In the genomic region with DNA sequence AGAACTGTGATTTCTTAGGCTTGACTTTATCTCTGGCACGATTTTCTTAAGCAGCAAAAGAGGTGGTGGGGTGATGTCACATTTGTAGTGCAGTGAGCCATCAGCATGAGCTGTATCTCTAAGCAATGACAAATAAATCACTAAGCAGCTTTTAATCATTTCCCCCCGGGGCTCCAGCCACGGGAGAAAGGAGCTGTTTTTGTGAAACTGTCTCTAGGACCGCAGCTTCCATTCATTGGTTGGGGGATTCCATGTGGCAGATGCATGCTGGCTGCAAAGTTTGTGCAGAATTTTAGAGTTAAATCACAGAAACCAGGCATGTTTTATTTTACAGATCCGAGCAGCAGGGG, we compare ENCODE assay signal across 8 cellular contexts. TPM values are rescaled to one million over a fixed set of nuclear protein-coding genes. Genes with fewer than 3 reads are reported as not detected.
DNase-seq lines count a peak whose midpoint lies in the region; ATAC-seq and TF ChIP-seq lines count a peak whose summit lies in the region.

No MANE protein-coding gene starts in this region.

- no peaks in the 10 kb centered on the region for H4K20me1 ChIP-seq in neural progenitor cell (ENCODE audit: low read depth)

- H3K4me1 ChIP-seq in HEK293 (ENCODE audit: control insufficient read depth, insufficient read depth, low read length) (peaks cover 17% of the 10 kb centered on the region), endodermal cell (ENCODE audit: control insufficient read depth, insufficient read depth, low read length) (peaks cover 15% of the 10 kb centered on the region), neural progenitor cell (peaks cover 55% of the 10 kb centered on the region)

- H3K9ac ChIP-seq in endodermal cell (ENCODE audit: extremely low read depth, low read length, poor library complexity, severe bottlenecking): peak overlapping the region; percentile 81
- H3K9ac ChIP-seq in neural progenitor cell: peak overlapping the region; percentile 7

- H3K4me1 Mint-ChIP-seq in endodermal cell: peaks cover 52% of the 10 kb centered on the region
- peaks cover 64% of the 10 kb centered on the region for H3K4me1 Mint-ChIP-seq in neural progenitor cell
- no peaks in the 10 kb centered on the region for H3K4me1 Mint-ChIP-seq in effector memory CD8-positive, alpha-beta T cell (ENCODE audit: low read depth in 2 of 2)

- POLR2A ChIA-PET in HEK293 (lab: Yijun Ruan, JAX): interaction anchor here (0.7 kb wide), 2 partner anchors 50 to 256 kb away, joined by 4 to 5 read pairs; no protein-coding TSS in a partner anchor

- WGBS in endodermal cell (ENCODE audit: insufficient coverage in 1 of 2, insufficient read length in 1 of 2), 2 experiments: 0 to 5% methylated on average over 3 to 5 of the region's 5 CpGs

- no peak for ATAC-seq in effector memory CD8-positive, alpha-beta T cell (replicated peaks)

- H3F3A ChIP-seq in neural progenitor cell (ENCODE audit: low read depth): peaks cover 44% of the 10 kb centered on the region

- H3K9me3 ChIP-seq in HEK293 (ENCODE audit: control insufficient read depth, insufficient read depth, low read depth, low read length) (no peaks in the 10 kb centered on the region), endodermal cell (ENCODE audit: control insufficient read depth, low read length) (no peaks in the 10 kb centered on the region), neural progenitor cell (ENCODE audit: low read depth) (no peaks in the 10 kb centered on the region)

- H3K27me3 Mint-ChIP-seq in endodermal cell (ENCODE audit: insufficient read depth): no peaks in the 10 kb centered on the region
- H3K27me3 Mint-ChIP-seq in neural progenitor cell (ENCODE audit: insufficient read depth, low read depth): peaks cover 9% of the 10 kb centered on the region
- peaks cover 29 to 48% of the 10 kb centered on the region in 2 donors for H3K27me3 Mint-ChIP-seq in effector memory CD8-positive, alpha-beta T cell

- H3K36me3 ChIP-seq in HEK293 (ENCODE audit: control insufficient read depth in 2 of 2, insufficient read depth in 1 of 2, low read length in 2 of 2) (no peaks in the 10 kb centered on the region), endodermal cell (ENCODE audit: control insufficient read depth, insufficient read depth, low read length) (no peaks in the 10 kb centered on the region), neural progenitor cell (no peaks in the 10 kb centered on the region)

- H3K36me3 Mint-ChIP-seq in endodermal cell (ENCODE audit: low read depth) (peaks cover 5% of the 10 kb centered on the region), neural progenitor cell (peaks cover 3% of the 10 kb centered on the region)
- no peaks in the 10 kb centered on the region for H3K36me3 Mint-ChIP-seq in effector memory CD8-positive, alpha-beta T cell (ENCODE audit: insufficient read depth)

- H3K27me3 ChIP-seq in endodermal cell (ENCODE audit: control insufficient read depth, insufficient read depth, low read length, poor library complexity, severe bottlenecking) (no peaks in the 10 kb centered on the region), neural progenitor cell (no peaks in the 10 kb centered on the region)

- DNase-seq in GM13976 (ENCODE audit: low spot score) (peak; percentile 50), RPMI7951 (ENCODE audit: low read depth) (peak; percentile 71), endodermal cell (peak; percentile 51), neural progenitor cell (ENCODE audit: low spot score) (peak; percentile 46), NCI-H2107 (lab: John Stamatoyannopoulos, UW) (no peak), SIG-M5 treated with dmso at 0.1 percent for 504 hours (lab: John Stamatoyannopoulos, UW; ENCODE audit: unreplicated experiment) (no peak)
- DNase-seq in effector memory CD8-positive, alpha-beta T cell: no peak

- no peak for TF ChIP-seq CTCF in GM13976 (IDR thresholded peaks at IDR 0.05; ENCODE audit: borderline replicate concordance, control extremely low read depth, extremely low read depth, insufficient read depth, missing control alignments)
- no peak for TF ChIP-seq CTCF in HEK293 (tag by site-specific recombination; IDR thresholded peaks at IDR 0.05)
- TF ChIP-seq CTCF in endodermal cell (conservative IDR thresholded peaks at IDR 0.05): no peak
- no peak for TF ChIP-seq CTCF in neural progenitor cell (IDR thresholded peaks at IDR 0.05)

- peak overlapping the region; percentile 42 for H2AFZ ChIP-seq in neural progenitor cell (replicated peaks)

- H3K9me3 Mint-ChIP-seq in endodermal cell: peaks cover 3% of the 10 kb centered on the region
- no peaks in the 10 kb centered on the region for H3K9me3 Mint-ChIP-seq in neural progenitor cell
- peaks cover 0 to 2% of the 10 kb centered on the region in 2 donors for H3K9me3 Mint-ChIP-seq in effector memory CD8-positive, alpha-beta T cell

- peak overlapping the region; percentile 83 for H3K4me3 Mint-ChIP-seq in endodermal cell
- H3K4me3 Mint-ChIP-seq in neural progenitor cell: peak overlapping the region; percentile 90
- H3K4me3 Mint-ChIP-seq in effector memory CD8-positive, alpha-beta T cell: no peak overlapping the region

- peak overlapping the region; percentile 86 for H3K4me2 ChIP-seq in neural progenitor cell

- H3K27ac Mint-ChIP-seq in endodermal cell (peak overlapping the region; percentile 96), neural progenitor cell (peak overlapping the region; percentile 98)
- H3K27ac Mint-ChIP-seq in effector memory CD8-positive, alpha-beta T cell: no peak overlapping the region

- H3K27ac ChIP-seq in HEK293 (ENCODE audit: extremely low read depth, low read depth, low read length) (peak overlapping the region; percentile 61; the same call in 1 of the 2 replicates), endodermal cell (ENCODE audit: low read depth, low read length) (peak overlapping the region; percentile 93), neural progenitor cell (peak overlapping the region; percentile 88)

- CTCF ChIA-PET in HEK293 (lab: Yijun Ruan, JAX): interaction anchor here (0.6 to 1.8 kb wide), 3 partner anchors 19 to 748 kb away, joined by 3 to 6 read pairs (median 3); no protein-coding TSS in a partner anchor

- peak overlapping the region; percentile 13 for H3K4me3 ChIP-seq in HEK293 (ENCODE audit: low read depth, low read length)
- peak overlapping the region; percentile 95 for H3K4me3 ChIP-seq in endodermal cell (ENCODE audit: low read length)
- peak overlapping the region; percentile 56 for H3K4me3 ChIP-seq in neural progenitor cell

- peaks cover 25% of the 10 kb centered on the region for H3K79me2 ChIP-seq in neural progenitor cell (ENCODE audit: low read depth)

- in situ Hi-C loops in GM13976 (cut with MboI; ENCODE audit: low sequenced_read_pairs, unreplicated experiment): loop anchor here (10.0 kb wide), 2 partner anchors 155 to 295 kb away; no protein-coding TSS in a partner anchor

TF ChIP-seq in HEK293, 187 proteins besides CTCF, POLR2A, EP300 and RAD21 (continues in another document):
- TF ChIP-seq, protein P1, sequence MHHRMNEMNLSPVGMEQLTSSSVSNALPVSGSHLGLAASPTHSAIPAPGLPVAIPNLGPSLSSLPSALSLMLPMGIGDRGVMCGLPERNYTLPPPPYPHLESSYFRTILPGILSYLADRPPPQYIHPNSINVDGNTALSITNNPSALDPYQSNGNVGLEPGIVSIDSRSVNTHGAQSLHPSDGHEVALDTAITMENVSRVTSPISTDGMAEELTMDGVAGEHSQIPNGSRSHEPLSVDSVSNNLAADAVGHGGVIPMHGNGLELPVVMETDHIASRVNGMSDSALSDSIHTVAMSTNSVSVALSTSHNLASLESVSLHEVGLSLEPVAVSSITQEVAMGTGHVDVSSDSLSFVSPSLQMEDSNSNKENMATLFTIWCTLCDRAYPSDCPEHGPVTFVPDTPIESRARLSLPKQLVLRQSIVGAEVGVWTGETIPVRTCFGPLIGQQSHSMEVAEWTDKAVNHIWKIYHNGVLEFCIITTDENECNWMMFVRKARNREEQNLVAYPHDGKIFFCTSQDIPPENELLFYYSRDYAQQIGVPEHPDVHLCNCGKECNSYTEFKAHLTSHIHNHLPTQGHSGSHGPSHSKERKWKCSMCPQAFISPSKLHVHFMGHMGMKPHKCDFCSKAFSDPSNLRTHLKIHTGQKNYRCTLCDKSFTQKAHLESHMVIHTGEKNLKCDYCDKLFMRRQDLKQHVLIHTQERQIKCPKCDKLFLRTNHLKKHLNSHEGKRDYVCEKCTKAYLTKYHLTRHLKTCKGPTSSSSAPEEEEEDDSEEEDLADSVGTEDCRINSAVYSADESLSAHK (tag by site-specific recombination; IDR thresholded peaks at IDR 0.05): peak; percentile 26; the same call in 1 of the 2 replicates
- no peak for TF ChIP-seq ZNF561 (tag by site-specific recombination; IDR thresholded peaks at IDR 0.05; ENCODE audit: borderline replicate concordance)
- TF ChIP-seq, protein P2, sequence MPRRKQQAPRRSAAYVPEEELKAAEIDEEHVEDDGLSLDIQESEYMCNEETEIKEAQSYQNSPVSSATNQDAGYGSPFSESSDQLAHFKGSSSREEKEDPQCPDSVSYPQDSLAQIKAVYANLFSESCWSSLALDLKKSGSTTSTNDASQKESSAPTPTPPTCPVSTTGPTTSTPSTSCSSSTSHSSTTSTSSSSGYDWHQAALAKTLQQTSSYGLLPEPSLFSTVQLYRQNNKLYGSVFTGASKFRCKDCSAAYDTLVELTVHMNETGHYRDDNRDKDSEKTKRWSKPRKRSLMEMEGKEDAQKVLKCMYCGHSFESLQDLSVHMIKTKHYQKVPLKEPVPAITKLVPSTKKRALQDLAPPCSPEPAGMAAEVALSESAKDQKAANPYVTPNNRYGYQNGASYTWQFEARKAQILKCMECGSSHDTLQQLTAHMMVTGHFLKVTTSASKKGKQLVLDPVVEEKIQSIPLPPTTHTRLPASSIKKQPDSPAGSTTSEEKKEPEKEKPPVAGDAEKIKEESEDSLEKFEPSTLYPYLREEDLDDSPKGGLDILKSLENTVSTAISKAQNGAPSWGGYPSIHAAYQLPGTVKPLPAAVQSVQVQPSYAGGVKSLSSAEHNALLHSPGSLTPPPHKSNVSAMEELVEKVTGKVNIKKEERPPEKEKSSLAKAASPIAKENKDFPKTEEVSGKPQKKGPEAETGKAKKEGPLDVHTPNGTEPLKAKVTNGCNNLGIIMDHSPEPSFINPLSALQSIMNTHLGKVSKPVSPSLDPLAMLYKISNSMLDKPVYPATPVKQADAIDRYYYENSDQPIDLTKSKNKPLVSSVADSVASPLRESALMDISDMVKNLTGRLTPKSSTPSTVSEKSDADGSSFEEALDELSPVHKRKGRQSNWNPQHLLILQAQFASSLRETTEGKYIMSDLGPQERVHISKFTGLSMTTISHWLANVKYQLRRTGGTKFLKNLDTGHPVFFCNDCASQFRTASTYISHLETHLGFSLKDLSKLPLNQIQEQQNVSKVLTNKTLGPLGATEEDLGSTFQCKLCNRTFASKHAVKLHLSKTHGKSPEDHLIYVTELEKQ (tag by site-specific recombination; IDR thresholded peaks at IDR 0.05; ENCODE audit: borderline replicate concordance): no peak
- no peak for TF ChIP-seq ZNF324 (tag by site-specific recombination; IDR thresholded peaks at IDR 0.05)
- TF ChIP-seq FEZF1 (tag by site-specific recombination; IDR thresholded peaks at IDR 0.05): peak; percentile 54
- TF ChIP-seq ZBTB17 (tag by site-specific recombination; IDR thresholded peaks at IDR 0.05): 0 out of 2 replicates have a peak, but pooled peaks have one; percentile 6

RNA-seq across cellular contexts. Expression of a gene that starts 0.5 kb away (rescaled TPM):
- 8.2 and 9.3 TPM in 2 replicates for total RNA-seq in RPMI7951 (2014; rRNA removed; shearing (Covaris generic))
- total RNA-seq in endodermal cell (10 to 100 TPM; 25.4 to 27.2 TPM), neural progenitor cell (ENCODE audit: low replicate concordance) (13.1 and 14.6 TPM in 2 replicates)
- polyA plus RNA-seq in endodermal cell (2013, experiment 1 of 2): 9.4 TPM
- polyA plus RNA-seq in endodermal cell (2013, experiment 2 of 2): 10.4 TPM

Comparison
In these comparisons a context has a peak if more than half of its experiments do, and no peak if none do; other contexts are left out.
1. DNase-seq: peak in GM13976 (single experiment), RPMI7951 (single experiment), endodermal cell (single experiment) and neural progenitor cell (single experiment); none in NCI-H2107 (single experiment), SIG-M5 treated with dmso at 0.1 percent for 504 hours (single experiment) and effector memory CD8-positive, alpha-beta T cell (0 of 3).
2. H3K4me3 ChIP-seq: peak in every context shown above with its lines; median percentile 95 in endodermal cell; 56 in neural progenitor cell; 13 in HEK293.
3. H3K27ac Mint-ChIP-seq: peak in endodermal cell (single experiment) and neural progenitor cell (single experiment); none in effector memory CD8-positive, alpha-beta T cell (0 of 2).
4. H3K4me3 Mint-ChIP-seq: peak in endodermal cell (single experiment) and neural progenitor cell (single experiment); none in effector memory CD8-positive, alpha-beta T cell (0 of 2).
5. Peak in every context shown above with its lines, with median percentiles within 50 percentile points of each other: H3K27ac ChIP-seq.